8 cellular contexts compared by ENCODE assay signal in genomic region chr6:98835149-98836024, GRCh38.
DNase-seq lines count a peak whose midpoint lies in the region; ATAC-seq and TF ChIP-seq lines count a peak whose summit lies in the region.

No MANE protein-coding gene starts in this region.

- H3K4me1 Mint-ChIP-seq in effector memory CD8-positive, alpha-beta T cell (ENCODE audit: low read depth in 2 of 2), result peaks cover 32 to 36% of the 10 kb centered on the region in 2 donors

- peaks cover 87 to 92% of the 10 kb centered on the region in 2 donors for H3K27me3 Mint-ChIP-seq in effector memory CD8-positive, alpha-beta T cell

- ATAC-seq in effector memory CD8-positive, alpha-beta T cell (replicated peaks), result peak; percentile 16
- ATAC-seq in HG02678 (IDR thresholded peaks at IDR 0.05; ENCODE audit: unreplicated experiment) (no peak), GM21723 (IDR thresholded peaks at IDR 0.05; ENCODE audit: unreplicated experiment) (no peak)

- H3K4me3 Mint-ChIP-seq in effector memory CD8-positive, alpha-beta T cell, result peak overlapping the region; percentile 45

- H3K9me3 Mint-ChIP-seq in effector memory CD8-positive, alpha-beta T cell, result no peaks in the 10 kb centered on the region

- H3K36me3 Mint-ChIP-seq in effector memory CD8-positive, alpha-beta T cell (ENCODE audit: insufficient read depth), result peaks cover 23% of the 10 kb centered on the region

- DNase-seq in GM10266 (ENCODE audit: extremely low spot score) (peak; percentile 45), NCI-H1105 (lab: John Stamatoyannopoulos, UW) (peak; percentile 44), retina (peak; percentile 84), UCSD-AML1 (lab: John Stamatoyannopoulos, UW; ENCODE audit: unreplicated experiment) (no peak)
- DNase-seq in effector memory CD8-positive, alpha-beta T cell, result no peak
- DNase-seq in effector CD8-positive, alpha-beta T cell (lab: John Stamatoyannopoulos, UW), result no peak

- TF ChIP-seq CTCF in GM10266 (IDR thresholded peaks at IDR 0.05; ENCODE audit: control insufficient read depth, insufficient read depth, low read depth, missing control alignments), result no peak

- H3K27ac Mint-ChIP-seq in effector memory CD8-positive, alpha-beta T cell, result no peak overlapping the region

Comparison
In these comparisons a context has a peak if more than half of its experiments do, and no peak if none do; other contexts are left out.
1. DNase-seq: peak in GM10266 (single experiment), NCI-H1105 (single experiment) and retina (single experiment); none in effector memory CD8-positive, alpha-beta T cell (0 of 3), effector CD8-positive, alpha-beta T cell (single experiment) and UCSD-AML1 (single experiment).